16 cellular contexts compared by ENCODE assay signal in genomic region chr3:27914199-27914598, GRCh38.
DNase-seq lines count a peak whose midpoint lies in the region; ATAC-seq and TF ChIP-seq lines count a peak whose summit lies in the region.
"Had no signal": no experiment of that assay in that cellular context is flagged by ENCODE, and none has a peak within 500 bp of the region (broad histone marks: within the 10 kb centered on the region; RNA-seq: fewer than 3 reads in every experiment).

No MANE protein-coding gene starts in this region.

- H3K4me2 ChIP-seq in osteoblast (ENCODE audit: insufficient read depth, low read length) = no peak overlapping the region

- CTCF ChIA-PET in activated CD8-positive, alpha-beta T cell treated with anti-CD3 and anti-CD28 coated beads for 36 hours (lab: Charles Lee) = no interaction called here
- CTCF ChIA-PET in activated CD8-positive, alpha-beta T cell treated with anti-CD3 and anti-CD28 coated beads, Interleukin-2, amount 10 ng/mL, durations not matched to agents 7 days and 5 days (lab: Charles Lee) = no interaction called here
- CTCF ChIA-PET in CD4-positive, alpha-beta T cell (lab: Charles Lee) = no interaction called here

- no peak for TF ChIP-seq CTCF in activated CD8-positive, alpha-beta T cell treated with anti-CD3 and anti-CD28 coated beads for 36 hours (IDR thresholded peaks at IDR 0.05)
- TF ChIP-seq CTCF in LNCaP clone FGC (IDR thresholded peaks at IDR 0.05; ENCODE audit: control insufficient read depth, extremely low read depth, insufficient read depth) = peak; percentile 52
- TF ChIP-seq CTCF in WERI-Rb-1 (IDR thresholded peaks at IDR 0.05; ENCODE audit: low read depth, low read length) = no peak
- TF ChIP-seq CTCF in osteoblast (IDR thresholded peaks at IDR 0.05; ENCODE audit: extremely low read depth, low read depth, low read length) = no peak
- no peak for TF ChIP-seq CTCF in CD4-positive, alpha-beta T cell (IDR thresholded peaks at IDR 0.05)

- H3K36me3 ChIP-seq in WERI-Rb-1 (no peaks in the 10 kb centered on the region), osteoblast (ENCODE audit: insufficient read depth, low read length) (no peaks in the 10 kb centered on the region)
- H3K36me3 ChIP-seq: HAP-1, heart left ventricle, prostate gland had no signal

- H3K4me3 ChIP-seq in LNCaP clone FGC (ENCODE audit: low read depth, low read length) (no peak overlapping the region), WERI-Rb-1 (ENCODE audit: low read depth, low read length) (no peak overlapping the region), osteoblast (ENCODE audit: insufficient read depth, low read length) (no peak overlapping the region)
- H3K4me3 ChIP-seq: HAP-1, heart left ventricle, prostate gland had no signal

- H3K27me3 ChIP-seq in WERI-Rb-1 (ENCODE audit: insufficient read depth, low read depth, severe bottlenecking) (no peaks in the 10 kb centered on the region), osteoblast (ENCODE audit: insufficient read depth, low read length) (no peaks in the 10 kb centered on the region)
- H3K27me3 ChIP-seq in CD4-positive, alpha-beta T cell (ENCODE audit: control insufficient read depth, insufficient read depth, low read length) = no peaks in the 10 kb centered on the region
- H3K27me3 ChIP-seq: heart left ventricle had no signal

- POLR2A ChIA-PET in activated CD8-positive, alpha-beta T cell treated with anti-CD3 and anti-CD28 coated beads for 36 hours (lab: Charles Lee) = no interaction called here
- POLR2A ChIA-PET in activated CD8-positive, alpha-beta T cell treated with anti-CD3 and anti-CD28 coated beads, Interleukin-2, amount 10 ng/mL, durations not matched to agents 7 days and 5 days (lab: Charles Lee) = no interaction called here
- POLR2A ChIA-PET in CD4-positive, alpha-beta T cell (lab: Charles Lee) = no interaction called here

- H3K4me3 Mint-ChIP-seq in activated CD8-positive, alpha-beta T cell treated with anti-CD3 and anti-CD28 coated beads for 36 hours = no peak overlapping the region
- H3K4me3 Mint-ChIP-seq in activated CD8-positive, alpha-beta T cell treated with anti-CD3 and anti-CD28 coated beads, Interleukin-2, amount 10 ng/mL, durations not matched to agents 7 days and 5 days = no peak overlapping the region
- H3K4me3 Mint-ChIP-seq in CD4-positive, alpha-beta T cell = no peak overlapping the region
- H3K4me3 Mint-ChIP-seq: memory B cell had no signal

- H2AFZ ChIP-seq in osteoblast (ENCODE audit: low read length) = no peak overlapping the region

- H3K4me1 Mint-ChIP-seq in activated CD8-positive, alpha-beta T cell treated with anti-CD3 and anti-CD28 coated beads for 36 hours (ENCODE audit: low read depth) = peaks cover 14% of the 10 kb centered on the region
- no peaks in the 10 kb centered on the region for H3K4me1 Mint-ChIP-seq in activated CD8-positive, alpha-beta T cell treated with anti-CD3 and anti-CD28 coated beads, Interleukin-2, amount 10 ng/mL, durations not matched to agents 7 days and 5 days (ENCODE audit: low read depth)
- peaks cover 4% of the 10 kb centered on the region for H3K4me1 Mint-ChIP-seq in CD4-positive, alpha-beta T cell (ENCODE audit: low read depth)
- H3K4me1 Mint-ChIP-seq: memory B cell had no signal

- H3K27me3 Mint-ChIP-seq in activated CD8-positive, alpha-beta T cell treated with anti-CD3 and anti-CD28 coated beads for 36 hours = no peaks in the 10 kb centered on the region
- H3K27me3 Mint-ChIP-seq in activated CD8-positive, alpha-beta T cell treated with anti-CD3 and anti-CD28 coated beads, Interleukin-2, amount 10 ng/mL, durations not matched to agents 7 days and 5 days (ENCODE audit: low read depth) = no peaks in the 10 kb centered on the region
- H3K27me3 Mint-ChIP-seq in CD4-positive, alpha-beta T cell = no peaks in the 10 kb centered on the region
- H3K27me3 Mint-ChIP-seq: memory B cell had no signal

- intact Hi-C loops in activated CD8-positive, alpha-beta T cell treated with anti-CD3 and anti-CD28 coated beads for 36 hours (cut with micrococcal nuclease) = no loop called here
- intact Hi-C loops in CD4-positive, alpha-beta T cell (cut with DNase I, micrococcal nuclease) = no loop called here

- H3K27ac ChIP-seq in WERI-Rb-1 = no peak overlapping the region
- H3K27ac ChIP-seq in osteoblast (ENCODE audit: low read depth, low read length) = no peak overlapping the region
- H3K27ac ChIP-seq in CD4-positive, alpha-beta T cell (ENCODE audit: low read depth, low read length) = no peak overlapping the region
- H3K27ac ChIP-seq: heart left ventricle, prostate gland had no signal

- H3K9me3 ChIP-seq in WERI-Rb-1 (ENCODE audit: severe bottlenecking) (no peaks in the 10 kb centered on the region), osteoblast (ENCODE audit: low read depth, low read length) (no peaks in the 10 kb centered on the region)
- no peaks in the 10 kb centered on the region for H3K9me3 ChIP-seq in CD4-positive, alpha-beta T cell (ENCODE audit: control insufficient read depth, low read length)
- H3K9me3 ChIP-seq: HAP-1, heart left ventricle, prostate gland had no signal

- H3K36me3 Mint-ChIP-seq in activated CD8-positive, alpha-beta T cell treated with anti-CD3 and anti-CD28 coated beads for 36 hours (ENCODE audit: low read depth) = no peaks in the 10 kb centered on the region
- no peaks in the 10 kb centered on the region for H3K36me3 Mint-ChIP-seq in activated CD8-positive, alpha-beta T cell treated with anti-CD3 and anti-CD28 coated beads, Interleukin-2, amount 10 ng/mL, durations not matched to agents 7 days and 5 days (ENCODE audit: low read depth)
- no peaks in the 10 kb centered on the region for H3K36me3 Mint-ChIP-seq in CD4-positive, alpha-beta T cell (ENCODE audit: low read depth)
- H3K36me3 Mint-ChIP-seq: memory B cell had no signal

- DNase-seq in activated CD8-positive, alpha-beta T cell treated with anti-CD3 and anti-CD28 coated beads for 36 hours = peak; percentile 12
- no peak for DNase-seq in activated CD8-positive, alpha-beta T cell treated with anti-CD3 and anti-CD28 coated beads, Interleukin-2, amount 10 ng/mL, durations not matched to agents 7 days and 5 days
- DNase-seq in LNCaP clone FGC (ENCODE audit: low read depth) (no peak), WERI-Rb-1 (peak; percentile 11), osteoblast (ENCODE audit: insufficient read length, low spot score, missing footprints) (peak; percentile 66), COR-L47 (lab: John Stamatoyannopoulos, UW) (no peak)
- no peak for DNase-seq in CD4-positive, alpha-beta T cell
- DNase-seq: GDM1; heart left ventricle; MM.1S; NCI-H524 treated with DMSO at 0.1 percent for 48 hours; stimulated activated CD4-positive, alpha-beta T cell treated with anti-CD3 and anti-CD28 coated beads, Interleukin-2, amount 100 ng/mL, for 48 hours had no signal

- no peak overlapping the region for H3K27ac Mint-ChIP-seq in activated CD8-positive, alpha-beta T cell treated with anti-CD3 and anti-CD28 coated beads for 36 hours
- H3K27ac Mint-ChIP-seq in activated CD8-positive, alpha-beta T cell treated with anti-CD3 and anti-CD28 coated beads, Interleukin-2, amount 10 ng/mL, durations not matched to agents 7 days and 5 days = no peak overlapping the region
- no peak overlapping the region for H3K27ac Mint-ChIP-seq in CD4-positive, alpha-beta T cell
- H3K27ac Mint-ChIP-seq: memory B cell had no signal

- H3K9me3 Mint-ChIP-seq in activated CD8-positive, alpha-beta T cell treated with anti-CD3 and anti-CD28 coated beads for 36 hours = peaks cover 4% of the 10 kb centered on the region
- no peaks in the 10 kb centered on the region for H3K9me3 Mint-ChIP-seq in activated CD8-positive, alpha-beta T cell treated with anti-CD3 and anti-CD28 coated beads, Interleukin-2, amount 10 ng/mL, durations not matched to agents 7 days and 5 days (ENCODE audit: insufficient read depth)
- H3K9me3 Mint-ChIP-seq in CD4-positive, alpha-beta T cell = peaks cover 2% of the 10 kb centered on the region
- H3K9me3 Mint-ChIP-seq: memory B cell had no signal

- no peaks in the 10 kb centered on the region for H3K4me1 ChIP-seq in osteoblast (ENCODE audit: insufficient read depth, low read length)
- H3K4me1 ChIP-seq: HAP-1, heart left ventricle, prostate gland had no signal

- H3K79me2 ChIP-seq in osteoblast (ENCODE audit: insufficient read depth, low read length) = no peaks in the 10 kb centered on the region

- H4K20me1 ChIP-seq in osteoblast (ENCODE audit: insufficient read depth, low read length) = no peaks in the 10 kb centered on the region

- ATAC-seq in activated CD8-positive, alpha-beta T cell treated with anti-CD3 and anti-CD28 coated beads for 36 hours = peak; percentile 24
- ATAC-seq in activated CD8-positive, alpha-beta T cell treated with anti-CD3 and anti-CD28 coated beads, Interleukin-2, amount 10 ng/mL, durations not matched to agents 7 days and 5 days = no peak
- no peak for ATAC-seq in GM19328 (IDR thresholded peaks at IDR 0.05; ENCODE audit: unreplicated experiment)
- ATAC-seq in CD4-positive, alpha-beta T cell (ENCODE audit: poor library complexity) = no peak
- ATAC-seq: heart left ventricle had no signal

Comparison
In these comparisons a context has a peak if more than half of its experiments do, and no peak if none do; other contexts are left out.
1. DNase-seq: peak in activated CD8-positive, alpha-beta T cell treated with anti-CD3 and anti-CD28 coated beads for 36 hours (single experiment), WERI-Rb-1 (single experiment) and osteoblast (single experiment); none in activated CD8-positive, alpha-beta T cell treated with anti-CD3 and anti-CD28 coated beads, Interleukin-2, amount 10 ng/mL, durations not matched to agents 7 days and 5 days (single experiment), LNCaP clone FGC (single experiment), COR-L47 (single experiment) and CD4-positive, alpha-beta T cell (0 of 10).